ENCODE assay signal across 8 cellular contexts in the genomic region with DNA sequence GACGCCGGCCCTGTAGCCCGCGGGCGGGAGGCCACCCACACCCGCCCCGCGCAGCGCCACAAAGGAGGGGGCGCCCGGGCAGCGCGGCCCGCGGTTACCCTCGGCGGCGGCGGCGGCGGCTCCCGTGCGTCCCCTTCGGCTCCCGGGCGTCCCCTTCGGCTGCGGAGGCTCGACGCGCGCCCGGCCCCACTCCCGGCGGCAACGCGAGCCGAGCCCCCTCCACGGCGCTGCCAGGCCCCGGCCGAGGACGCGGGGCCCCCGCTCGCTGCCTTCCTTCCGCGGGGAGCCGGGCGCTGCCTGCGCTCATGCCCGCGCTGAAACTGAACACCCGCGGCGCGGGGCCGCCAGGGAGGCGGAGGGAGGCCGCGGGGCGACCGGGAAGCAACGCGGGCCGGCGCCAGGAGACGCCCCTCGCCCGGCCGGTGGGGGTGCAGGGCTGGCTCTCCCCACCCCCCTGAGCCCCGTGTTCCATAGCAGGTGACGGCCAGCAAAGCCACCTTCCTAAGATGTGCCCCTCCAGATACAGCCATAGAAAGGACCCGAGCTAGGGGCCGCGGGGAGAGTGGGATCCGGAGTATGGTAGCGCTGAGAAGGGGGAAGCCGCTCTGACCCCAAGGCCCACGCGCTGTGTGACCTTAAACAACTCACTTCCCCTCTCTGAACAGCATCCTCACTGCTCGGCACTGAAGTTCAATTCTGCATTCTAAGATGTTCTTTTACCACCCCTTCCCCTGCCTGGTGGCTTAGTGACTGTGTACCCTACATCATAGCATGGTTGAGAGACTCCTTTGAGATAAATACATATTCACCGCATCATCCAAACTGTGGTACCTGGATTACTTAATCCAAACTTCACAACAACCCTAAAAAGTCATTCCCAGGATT. TPM values are rescaled to one million over a fixed set of nuclear protein-coding genes. Genes with fewer than 3 reads are reported as not detected.
A peak's percentile ranks its signal among the peaks of the same experiment; 100 is the strongest.
DNase-seq lines count a peak whose midpoint lies in the region; ATAC-seq and TF ChIP-seq lines count a peak whose summit lies in the region.

No MANE protein-coding gene starts in this region.

- H3K27me3 ChIP-seq in BE2C (no peaks in the 10 kb centered on the region), endodermal cell (ENCODE audit: control insufficient read depth, insufficient read depth, low read length, poor library complexity, severe bottlenecking) (peaks cover 18% of the 10 kb centered on the region)

- TF ChIP-seq CTCF in BE2C (IDR thresholded peaks at IDR 0.05; ENCODE audit: low read depth, low read length) (no peak), activated B cell treated with CpG ODN at 0.5 μM for 24 hours (IDR thresholded peaks at IDR 0.05) (no peak), endodermal cell (conservative IDR thresholded peaks at IDR 0.05) (no peak)

- peaks cover 11% of the 10 kb centered on the region for H3K36me3 Mint-ChIP-seq in activated B cell treated with CpG ODN at 0.5 μM for 24 hours (ENCODE audit: low read depth)
- peaks cover 41% of the 10 kb centered on the region for H3K36me3 Mint-ChIP-seq in endodermal cell (ENCODE audit: low read depth)
- peaks cover 0 to 18% (median 2%) of the 10 kb centered on the region in 3 donors for H3K36me3 Mint-ChIP-seq in naive thymus-derived CD8-positive, alpha-beta T cell

- H3K4me3 Mint-ChIP-seq in activated B cell treated with CpG ODN at 0.5 μM for 24 hours (peak overlapping the region; percentile 78), endodermal cell (peak overlapping the region; percentile 50)
- H3K4me3 Mint-ChIP-seq in naive thymus-derived CD8-positive, alpha-beta T cell = peak overlapping the region; percentile 75 to 94 (median 86)

- intact Hi-C loops in activated B cell treated with CpG ODN at 0.5 μM for 24 hours (cut with micrococcal nuclease) = loop anchor here (1.0 to 10.0 kb wide), 3 partner anchors 15 to 537 kb away; a partner anchor contains a TSS

- H3K9me3 Mint-ChIP-seq in activated B cell treated with CpG ODN at 0.5 μM for 24 hours = no peaks in the 10 kb centered on the region
- H3K9me3 Mint-ChIP-seq in endodermal cell = no peaks in the 10 kb centered on the region
- H3K9me3 Mint-ChIP-seq in naive thymus-derived CD8-positive, alpha-beta T cell = no peaks in the 10 kb centered on the region

- DNase-seq in BE2C = peak; percentile 30
- peak; percentile 61 for DNase-seq in activated B cell treated with CpG ODN at 0.5 μM for 24 hours
- DNase-seq in endodermal cell = no peak
- DNase-seq in naive thymus-derived CD8-positive, alpha-beta T cell = peak in 5 of 10 donors; percentile 13 to 48 (median 40)
- no peak for DNase-seq in midbrain (lab: John Stamatoyannopoulos, UW)
- DNase-seq in NCI-H1930 (lab: John Stamatoyannopoulos, UW) = no peak

- peaks cover 3% of the 10 kb centered on the region; the same call in 1 of the 2 replicates for H3K36me3 ChIP-seq in BE2C
- peaks cover 36% of the 10 kb centered on the region for H3K36me3 ChIP-seq in endodermal cell (ENCODE audit: control insufficient read depth, insufficient read depth, low read length)

- H3K27ac ChIP-seq in endodermal cell (ENCODE audit: low read depth, low read length) = peak overlapping the region; percentile 87

- H3K9me3 ChIP-seq in BE2C = no peaks in the 10 kb centered on the region
- no peaks in the 10 kb centered on the region for H3K9me3 ChIP-seq in endodermal cell (ENCODE audit: control insufficient read depth, low read length)

- ATAC-seq in GM19351 (IDR thresholded peaks at IDR 0.05; ENCODE audit: unreplicated experiment) (peak; percentile 6), HG03460 (IDR thresholded peaks at IDR 0.05; ENCODE audit: unreplicated experiment) (peak; percentile 13), activated B cell treated with CpG ODN at 0.5 μM for 24 hours (ENCODE audit: low read depth) (peak; percentile 6)
- peak; percentile 0 to 7 for ATAC-seq in naive thymus-derived CD8-positive, alpha-beta T cell

- no peaks in the 10 kb centered on the region for H3K4me1 ChIP-seq in BE2C
- H3K4me1 ChIP-seq in endodermal cell (ENCODE audit: control insufficient read depth, insufficient read depth, low read length) = peaks cover 5% of the 10 kb centered on the region

- peaks cover 56% of the 10 kb centered on the region for H3K4me1 Mint-ChIP-seq in activated B cell treated with CpG ODN at 0.5 μM for 24 hours
- peaks cover 28% of the 10 kb centered on the region for H3K4me1 Mint-ChIP-seq in endodermal cell
- H3K4me1 Mint-ChIP-seq in naive thymus-derived CD8-positive, alpha-beta T cell = peaks cover 19 to 59% (median 45%) of the 10 kb centered on the region in 4 donors

- no peak overlapping the region for H3K9ac ChIP-seq in endodermal cell (ENCODE audit: extremely low read depth, low read length, poor library complexity, severe bottlenecking)

- no peaks in the 10 kb centered on the region for H3K27me3 Mint-ChIP-seq in activated B cell treated with CpG ODN at 0.5 μM for 24 hours
- H3K27me3 Mint-ChIP-seq in endodermal cell (ENCODE audit: insufficient read depth) = peaks cover 24% of the 10 kb centered on the region
- no peaks in the 10 kb centered on the region for H3K27me3 Mint-ChIP-seq in naive thymus-derived CD8-positive, alpha-beta T cell

- H3K4me3 ChIP-seq in BE2C (ENCODE audit: low read depth, low read length) = peak overlapping the region; percentile 66
- H3K4me3 ChIP-seq in endodermal cell (ENCODE audit: low read length) = peak overlapping the region; percentile 62

- CTCF ChIA-PET in activated B cell treated with CpG ODN at 0.5 μM for 24 hours (lab: Charles Lee) = interaction anchor here (1.2 to 2.3 kb wide), 4 partner anchors 14 to 89 kb away, joined by 5 to 13 read pairs (median 6); no protein-coding TSS in a partner anchor

- POLR2A ChIA-PET in activated B cell treated with CpG ODN at 0.5 μM for 24 hours (lab: Charles Lee) = interaction anchor here (0.5 to 6.2 kb wide), 18 partner anchors 8 to 280 kb away, joined by 3 to 85 read pairs (median 10); a partner anchor contains a TSS
- POLR2A ChIA-PET in naive thymus-derived CD8-positive, alpha-beta T cell (lab: Charles Lee) = interaction anchor here (0.9 to 4.3 kb wide), 8 partner anchors 20 to 264 kb away, joined by 3 to 44 read pairs (median 6); a partner anchor contains a TSS

- WGBS in endodermal cell (ENCODE audit: insufficient coverage in 1 of 2, insufficient read length in 1 of 2), 2 experiments = 16 to 25% methylated on average over 38 to 82 of the region's 83 CpGs

- H3K27ac Mint-ChIP-seq in activated B cell treated with CpG ODN at 0.5 μM for 24 hours = peak overlapping the region; percentile 86
- no peak overlapping the region for H3K27ac Mint-ChIP-seq in endodermal cell
- H3K27ac Mint-ChIP-seq in naive thymus-derived CD8-positive, alpha-beta T cell = peak overlapping the region; percentile 83 to 97 (median 90)

RNA-seq across cellular contexts. Expression of a gene that starts 42.8 kb away (rescaled TPM):
- 53.2 TPM for polyA plus RNA-seq in BE2C (2012; ENCODE audit: insufficient read depth, insufficient read length, low read depth)
- 197 and 236 TPM in 2 replicates for total RNA-seq in activated B cell treated with CpG ODN at 0.5 μM for 24 hours
- 100 to 1,000 TPM; 103 to 125 TPM for total RNA-seq in endodermal cell
- 64.7 TPM for polyA plus RNA-seq in endodermal cell (2013, experiment 1 of 2)
- 60.8 TPM for polyA plus RNA-seq in endodermal cell (2013, experiment 2 of 2)
- total RNA-seq in naive thymus-derived CD8-positive, alpha-beta T cell = 10 to 100 TPM; 91.8 to 95.0 TPM
- polyA plus RNA-seq in naive thymus-derived CD8-positive, alpha-beta T cell = 10 to 100 TPM; 13.0 to 19.4 (median 18.4) TPM

Comparison
In these comparisons a context has a peak if more than half of its experiments do, and no peak if none do; other contexts are left out.
1. DNase-seq: peak in BE2C (single experiment) and activated B cell treated with CpG ODN at 0.5 μM for 24 hours (single experiment); none in endodermal cell (single experiment), midbrain (single experiment) and NCI-H1930 (0 of 2).
2. Peak in every context shown above with its lines, with median percentiles within 50 percentile points of each other: ATAC-seq and H3K4me3 Mint-ChIP-seq.